Comparison of ENCODE assay signal across 29 cellular contexts in genomic region chr13:93038187-93038586, GRCh38.
"Had no signal": no experiment of that assay in that cellular context is flagged by ENCODE, and none has a peak within 500 bp of the region (broad histone marks: within the 10 kb centered on the region; RNA-seq: fewer than 3 reads in every experiment).

No MANE protein-coding gene starts in this region.

- H3K4me2 ChIP-seq: smooth muscle cell had no signal

- H3K9me3 ChIP-seq: neutrophil, pancreas, psoas muscle, thoracic aorta, thyroid gland, tibial nerve, upper lobe of left lung, vagina had no signal

- H3K4me1 ChIP-seq: pancreas, psoas muscle, spleen, stomach, thyroid gland, tibial nerve, upper lobe of left lung, vagina had no signal

- DNase-seq: naive thymus-derived CD8-positive, alpha-beta T cell; nephron progenitor cell; nucleus accumbens; pancreas; psoas muscle; right cardiac atrium; spleen; stimulated activated CD4-positive, alpha-beta T cell treated with anti-CD3 and anti-CD28 coated beads, Interleukin-12 subunit alpha, Interleukin-12 subunit beta, amount 100 ng/mL, for 4 hours; stimulated activated CD4-positive, alpha-beta T cell treated with anti-CD3 and anti-CD28 coated beads, Interleukin-1b, Interleukin-23, amount 100 ng/mL, for 48 hours; stimulated activated CD4-positive, alpha-beta T cell treated with anti-CD3 and anti-CD28 coated beads, Interleukin-4, amount 100 ng/mL, for 1 hour; stimulated activated CD4-positive, alpha-beta T cell treated with anti-CD3 and anti-CD28 coated beads, Interleukin-4, amount 100 ng/mL, for 4 hours; stimulated activated CD8-positive, alpha-beta memory T cell treated with anti-CD3 and anti-CD28 coated beads, Interleukin-4, amount 100 ng/mL, for 48 hours; stimulated activated naive CD4-positive, alpha-beta T cell; stomach; thyroid gland; trophoblast cell; upper lobe of left lung had no signal

- H3K27me3 Mint-ChIP-seq: naive thymus-derived CD8-positive, alpha-beta T cell; natural killer cell treated with Interleukin-12 subunit alpha and Interleukin-12 subunit beta and Interleukin-15 and Interleukin-18, amount 100 ng/mL, for 72 hours; stimulated activated memory B cell treated with anti-CD40 and anti-IgM and Interleukin-4, amounts not matched to agents 10 μg/mL and 1 μg/mL and 100 μg/mL, for 72 hours; stimulated activated naive CD8-positive, alpha-beta T cell treated with anti-CD3 and anti-CD28 coated beads, Interleukin-15, Interleukin-2, amounts not matched to agents 100 ng/mL and 50 ng/mL, for 24 hours had no signal

- H3K36me3 Mint-ChIP-seq: naive thymus-derived CD8-positive, alpha-beta T cell; stimulated activated memory B cell treated with anti-CD40 and anti-IgM and Interleukin-4, amounts not matched to agents 10 μg/mL and 1 μg/mL and 100 μg/mL, for 72 hours had no signal

- H3K36me3 ChIP-seq: neutrophil, pancreas, spleen, stomach, thoracic aorta, thyroid gland, tibial nerve, upper lobe of left lung, vagina had no signal

- H3K27me3 ChIP-seq: neutrophil, pancreas, spleen, stomach, thyroid gland, tibial nerve, upper lobe of left lung, vagina had no signal

- FAIRE-seq: pancreas, urothelium cell line had no signal

- H3K27ac ChIP-seq: neutrophil, pancreas, psoas muscle, skin epidermis, spleen, stomach, thoracic aorta, thyroid gland, tibial nerve, upper lobe of left lung, vagina had no signal

- H3K4me3 Mint-ChIP-seq: naive thymus-derived CD8-positive, alpha-beta T cell; natural killer cell treated with Interleukin-12 subunit alpha and Interleukin-12 subunit beta and Interleukin-15 and Interleukin-18, amount 100 ng/mL, for 72 hours; nephron progenitor cell; neural crest cell; stimulated activated memory B cell treated with anti-CD40 and anti-IgM and Interleukin-4, amounts not matched to agents 10 μg/mL and 1 μg/mL and 100 μg/mL, for 72 hours; stimulated activated naive CD8-positive, alpha-beta T cell treated with anti-CD3 and anti-CD28 coated beads, Interleukin-15, Interleukin-2, amounts not matched to agents 100 ng/mL and 50 ng/mL, for 24 hours had no signal

- ATAC-seq: naive thymus-derived CD8-positive, alpha-beta T cell; natural killer cell treated with Interleukin-12 subunit alpha and Interleukin-12 subunit beta and Interleukin-15 and Interleukin-18, amount 100 ng/mL, for 72 hours; pancreas; psoas muscle; right cardiac atrium; sciatic nerve; stimulated activated memory B cell treated with anti-CD40 and anti-IgM and Interleukin-4, amounts not matched to agents 10 μg/mL and 1 μg/mL and 100 μg/mL, for 72 hours had no signal

- H3K4me1 Mint-ChIP-seq: naive thymus-derived CD8-positive, alpha-beta T cell; nephron progenitor cell; neural crest cell; stimulated activated memory B cell treated with anti-CD40 and anti-IgM and Interleukin-4, amounts not matched to agents 10 μg/mL and 1 μg/mL and 100 μg/mL, for 72 hours had no signal

- H3K4me3 ChIP-seq: pancreas, psoas muscle, skin epidermis, smooth muscle cell, spleen, stomach, thoracic aorta, thyroid gland, tibial nerve, upper lobe of left lung, vagina had no signal

- H3K9me3 Mint-ChIP-seq: stimulated activated memory B cell treated with anti-CD40 and anti-IgM and Interleukin-4, amounts not matched to agents 10 μg/mL and 1 μg/mL and 100 μg/mL, for 72 hours had no signal

- H3K27ac Mint-ChIP-seq: naive thymus-derived CD8-positive, alpha-beta T cell; natural killer cell treated with Interleukin-12 subunit alpha and Interleukin-12 subunit beta and Interleukin-15 and Interleukin-18, amount 100 ng/mL, for 72 hours; nephron progenitor cell; stimulated activated memory B cell treated with anti-CD40 and anti-IgM and Interleukin-4, amounts not matched to agents 10 μg/mL and 1 μg/mL and 100 μg/mL, for 72 hours; stimulated activated naive CD8-positive, alpha-beta T cell treated with anti-CD3 and anti-CD28 coated beads, Interleukin-15, Interleukin-2, amounts not matched to agents 100 ng/mL and 50 ng/mL, for 24 hours had no signal
